8 cellular contexts compared by ENCODE assay signal in the genomic region with DNA sequence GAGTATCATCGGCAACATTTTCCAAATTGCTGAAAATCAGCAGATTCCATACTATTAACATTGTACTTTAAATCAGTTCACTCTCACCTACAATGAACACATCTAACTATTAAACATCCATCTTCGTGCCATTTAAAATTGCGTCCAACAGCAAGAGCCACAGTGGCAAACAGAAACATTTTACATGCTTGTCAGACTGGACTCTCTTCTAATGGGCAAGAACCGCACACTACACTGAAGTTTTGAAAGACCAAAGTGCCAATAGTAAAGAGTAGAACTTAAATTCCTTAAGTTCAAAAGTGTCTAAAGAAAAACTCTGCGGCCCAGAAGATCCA. TPM values are rescaled to one million over a fixed set of nuclear protein-coding genes. Genes with fewer than 3 reads are reported as not detected.
DNase-seq lines count a peak whose midpoint lies in the region; ATAC-seq, FAIRE-seq and TF ChIP-seq lines count a peak whose summit lies in the region.

No MANE protein-coding gene starts in this region.

- H3K4me3 ChIP-seq in GM12865 (ENCODE audit: low read depth, low read length), result peak overlapping the region; percentile 93
- H3K4me3 ChIP-seq in WERI-Rb-1 (ENCODE audit: low read depth, low read length), result peak overlapping the region; percentile 95
- peak overlapping the region; percentile 85 to 93 for H3K4me3 ChIP-seq in gastroesophageal sphincter
- peak overlapping the region; percentile 83 to 98 (median 86) for H3K4me3 ChIP-seq in gastrocnemius medialis

- H3K27me3 ChIP-seq in WERI-Rb-1 (ENCODE audit: insufficient read depth, low read depth, severe bottlenecking), result no peaks in the 10 kb centered on the region
- no peaks in the 10 kb centered on the region for H3K27me3 ChIP-seq in gastroesophageal sphincter
- H3K27me3 ChIP-seq in gastrocnemius medialis, result no peaks in the 10 kb centered on the region

- in situ Hi-C loops in gastrocnemius medialis (cut with MboI; ENCODE audit: low sequenced_read_pairs in 4 of 4), result loop anchor here in 2 of 4 donors (25.0 kb wide), 2 partner anchors 273 to 723 kb away; partner anchors contain the start of genes CCP110 (in 1 of the 2), COQ7 (in 1 of the 2) and GDE1 (in 1 of the 2)

- H3K36me3 ChIP-seq in WERI-Rb-1 (peaks cover 94% of the 10 kb centered on the region), gastroesophageal sphincter (peaks cover 0 to 74% of the 10 kb centered on the region in 2 donors), gastrocnemius medialis (peaks cover 0 to 69% of the 10 kb centered on the region in 2 donors)

- no peak for FAIRE-seq in urothelium cell line (lab: Jason Lieb, UNC)

- DNase-seq in GM12865 (ENCODE audit: low read depth) (no peak), WERI-Rb-1 (no peak), gastrocnemius medialis (no peak), RKO (ENCODE audit: low spot score) (no peak), DMS114 treated with DMSO at 0.1 percent for 48 hours (lab: John Stamatoyannopoulos, UW; ENCODE audit: unreplicated experiment) (no peak), urothelium cell line (ENCODE audit: low spot score) (no peak)

- 0% methylated on average over 4 of the region's 5 CpGs for WGBS in gastroesophageal sphincter (ENCODE audit: low coverage in 1 of 2), 2 donors

- H3K9me3 ChIP-seq in WERI-Rb-1 (ENCODE audit: severe bottlenecking) (no peaks in the 10 kb centered on the region), gastroesophageal sphincter (no peaks in the 10 kb centered on the region), gastrocnemius medialis (no peaks in the 10 kb centered on the region)

- TF ChIP-seq EP300 in gastroesophageal sphincter (IDR thresholded peaks at IDR 0.05), result no peak

- intact Hi-C loops in gastrocnemius medialis (cut with DNase I; ENCODE audit: low total_unique reads), result loop anchor here (5.0 kb wide), 1 partner anchor 173 kb away; no protein-coding TSS in a partner anchor

- TF ChIP-seq POLR2A in gastroesophageal sphincter (IDR thresholded peaks at IDR 0.05), result no peak
- TF ChIP-seq POLR2A in gastrocnemius medialis (IDR thresholded peaks at IDR 0.05), result no peak

- ATAC-seq in gastroesophageal sphincter, result no peak
- ATAC-seq in gastrocnemius medialis, result no peak
- ATAC-seq in GM19463 (IDR thresholded peaks at IDR 0.05; ENCODE audit: unreplicated experiment), result no peak

- peak overlapping the region; percentile 94 for H3K27ac ChIP-seq in WERI-Rb-1
- H3K27ac ChIP-seq in gastroesophageal sphincter, result peak overlapping the region; percentile 83 to 93 (median 86)
- H3K27ac ChIP-seq in gastrocnemius medialis, result peak overlapping the region; percentile 87 to 96 (median 90)

- no peak for TF ChIP-seq CTCF in GM12865 (IDR thresholded peaks at IDR 0.05; ENCODE audit: insufficient read depth, low read depth, low read length, missing control alignments)
- no peak for TF ChIP-seq CTCF in WERI-Rb-1 (IDR thresholded peaks at IDR 0.05; ENCODE audit: low read depth, low read length)
- TF ChIP-seq CTCF in gastroesophageal sphincter (IDR thresholded peaks at IDR 0.05), result no peak
- no peak for TF ChIP-seq CTCF in gastrocnemius medialis (IDR thresholded peaks at IDR 0.05 in 4 of 5, conservative IDR thresholded peaks at IDR 0.05 in 1 of 5)

- H3K4me1 ChIP-seq in gastroesophageal sphincter (peaks cover 6 to 57% (median 28%) of the 10 kb centered on the region in 3 donors), gastrocnemius medialis (peaks cover 47 to 54% of the 10 kb centered on the region in 2 donors)

RNA-seq across cellular contexts. Expression of gene RPS15A, which starts 0.7 kb away (rescaled TPM):
- 1,000 to 10,000 TPM in 3 of 4 donors, 100 to 1,000 TPM in 1; 785 to 3,002 (median 2,111) TPM for total RNA-seq in gastroesophageal sphincter
- total RNA-seq in gastrocnemius medialis, result 1,000 to 10,000 TPM; 1,340 to 2,259 (median 1,706) TPM

RNA-seq across cellular contexts. Expression of gene ARL6IP1, which starts 11.9 kb away (rescaled TPM):
- total RNA-seq in gastroesophageal sphincter (100 to 1,000 TPM in 3 of 4 donors, 10 to 100 TPM in 1; 70.2 to 157 (median 112) TPM), gastrocnemius medialis (10 to 100 TPM; 25.2 to 40.5 (median 37.5) TPM)
